ENCODE assay signal across 9 cellular contexts in the genomic region with DNA sequence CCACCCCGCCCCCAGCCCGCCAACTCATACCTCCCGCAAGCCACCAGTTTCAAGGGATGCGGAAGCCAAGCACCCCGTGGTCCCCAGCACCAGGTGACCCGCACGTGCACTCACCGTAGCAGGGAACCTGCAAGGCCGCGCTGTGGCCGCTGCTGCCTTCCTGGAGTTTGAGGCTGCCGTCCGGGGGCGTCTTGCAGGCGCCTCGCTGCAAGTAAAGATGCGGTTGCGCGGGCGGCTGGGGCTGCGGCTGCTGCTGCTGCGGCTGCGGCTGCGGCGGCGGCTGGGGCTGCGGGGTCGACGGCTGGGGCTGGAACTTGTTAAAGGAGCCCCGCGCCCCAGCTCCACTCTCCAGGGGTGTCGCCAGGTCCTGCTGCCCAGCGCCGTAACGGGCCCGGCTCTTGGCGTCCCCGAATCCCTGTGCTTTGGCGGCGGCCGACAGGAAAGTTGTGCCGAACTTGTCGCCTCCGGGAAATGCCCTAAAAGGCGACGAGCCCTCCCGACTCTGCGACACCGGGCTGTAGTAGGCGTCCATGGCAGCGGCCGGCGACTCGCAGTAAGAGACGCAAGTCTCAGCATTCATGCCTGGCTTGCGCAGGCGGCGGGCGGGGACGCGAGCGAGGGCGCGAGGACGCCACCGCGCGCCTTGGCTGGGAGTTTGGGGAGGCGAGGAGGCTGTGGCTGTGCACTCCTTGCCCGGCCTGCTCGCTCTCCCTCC. TPM values are rescaled to one million over a fixed set of nuclear protein-coding genes. Genes with fewer than 3 reads are reported as not detected.
DNase-seq lines count a peak whose midpoint lies in the region; ATAC-seq and TF ChIP-seq lines count a peak whose summit lies in the region.
"Had no signal": no experiment of that assay in that cellular context is flagged by ENCODE, and none has a peak within 500 bp of the region (broad histone marks: within the 10 kb centered on the region; RNA-seq: fewer than 3 reads in every experiment).

A gene (minus strand): TSS at position 657 of the 715 bp plus-strand sequence. CDS start 77 bp downstream, at position 580.

- H2BK15ac ChIP-seq in mesendoderm (replicated peaks; ENCODE audit: low read depth) = no peak within 1 kb of the TSS

- no peak within 1 kb of the TSS for H2AK5ac ChIP-seq in mesendoderm (ENCODE audit: low read length)

- H3K4me3 ChIP-seq in brain microvascular endothelial cell (ENCODE audit: low read depth, low read length) (peak within 1 kb of the TSS; percentile 26), mesendoderm (ENCODE audit: low read length) (peak within 1 kb of the TSS; percentile 8)

- H3K18ac ChIP-seq in mesendoderm (ENCODE audit: low read length) = no peak within 1 kb of the TSS

- in situ Hi-C loops in brain microvascular endothelial cell (cut with HindIII; ENCODE audit: low pct_ligation_motif_present, low sequenced_read_pairs) = loop anchor here (25.0 kb wide), 1 partner anchor 197 kb away; no protein-coding TSS in a partner anchor

- no peaks in the 10 kb centered on the region for H3K36me3 ChIP-seq in brain microvascular endothelial cell (replicated peaks)
- H3K36me3 ChIP-seq in mesendoderm (ENCODE audit: control insufficient read depth, insufficient read depth, low read length) = no peaks in the 10 kb centered on the region

- H3K23ac ChIP-seq in mesendoderm (ENCODE audit: low read length) = no peak within 1 kb of the TSS

- no peak within 1 kb of the TSS for H4K8ac ChIP-seq in mesendoderm (ENCODE audit: low read depth, low read length)

- peak within 1 kb of the TSS; percentile 61 for H3K4me2 ChIP-seq in mesendoderm (ENCODE audit: low read length)

- no peak within 1 kb of the TSS for H2BK5ac ChIP-seq in mesendoderm (ENCODE audit: low read length)

- H3K27me3 ChIP-seq in brain microvascular endothelial cell (replicated peaks) = peaks cover 85% of the 10 kb centered on the region
- peaks cover 81% of the 10 kb centered on the region for H3K27me3 ChIP-seq in mesendoderm (ENCODE audit: insufficient read depth, low read length, poor library complexity)

- intact Hi-C loops in left colon (cut with DNase I, micrococcal nuclease) = no loop called here

- H3K4ac ChIP-seq in mesendoderm (ENCODE audit: low read depth, low read length) = no peak within 1 kb of the TSS

- no peak within 1 kb of the TSS for H4K5ac ChIP-seq in mesendoderm (ENCODE audit: low read length)

- H2BK120ac ChIP-seq in mesendoderm (ENCODE audit: low read depth, low read length) = no peak within 1 kb of the TSS

- H3K4me1 ChIP-seq in mesendoderm (ENCODE audit: control insufficient read depth, low read depth, low read length) = no peaks in the 10 kb centered on the region

- peak within 1 kb of the TSS; percentile 34 for H3K9ac ChIP-seq in mesendoderm (ENCODE audit: low read length)

- H3K79me1 ChIP-seq in mesendoderm (ENCODE audit: low read length) = no peaks in the 10 kb centered on the region

- H3K27ac ChIP-seq in brain microvascular endothelial cell = no peak within 1 kb of the TSS
- no peak within 1 kb of the TSS for H3K27ac ChIP-seq in mesendoderm (ENCODE audit: low read depth, low read length)

- ATAC-seq in left colon (no peak), HG03469 (IDR thresholded peaks at IDR 0.05; ENCODE audit: unreplicated experiment) (no peak)

- no CpG with 5 or more reads among the region's 71 CpGs for WGBS in mesendoderm (ENCODE audit: extremely low coverage, insufficient coverage, low lambda C conversion rate)

- peak within 1 kb of the TSS; percentile 58 for H3K56ac ChIP-seq in mesendoderm (ENCODE audit: low read length)

- no peaks in the 10 kb centered on the region for H3K79me2 ChIP-seq in mesendoderm (ENCODE audit: control insufficient read depth, insufficient read depth, low read length)

- DNase-seq in D341Med (ENCODE audit: low spot score) (peak; percentile 67), NCI-H1930 (lab: John Stamatoyannopoulos, UW) (peak; percentile 51 to 80), brain microvascular endothelial cell (no peak), mesendoderm (peak; percentile 87), left colon (no peak), cerebellar cortex (ENCODE audit: low spot score) (no peak), GM20000 (ENCODE audit: low spot score) (no peak)

- TF ChIP-seq CTCF in brain microvascular endothelial cell (IDR thresholded peaks at IDR 0.05; ENCODE audit: low read depth, low read length, missing control alignments) (no peak), GM20000 (IDR thresholded peaks at IDR 0.05; ENCODE audit: extremely low read depth, missing control alignments) (no peak)

RNA-seq across cellular contexts. Expression of the gene that starts here (rescaled TPM):
- not detected for polyA plus RNA-seq in mesendoderm (2013, experiment 1 of 2)
- 0.01 TPM for polyA plus RNA-seq in mesendoderm (2013, experiment 2 of 2)
- total RNA-seq in left colon = not detected
- total RNA-seq: HT1080 had no signal

Comparison
In these comparisons a context has a peak if more than half of its experiments do, and no peak if none do; other contexts are left out.
1. DNase-seq: peak in D341Med (single experiment), NCI-H1930 (2 of 2) and mesendoderm (single experiment); none in brain microvascular endothelial cell (single experiment), left colon (0 of 2), cerebellar cortex (single experiment) and GM20000 (single experiment).